Comparison of ENCODE assay signal across 21 cellular contexts in genomic region chr21:15978158-15978805, GRCh38.
DNase-seq lines count a peak whose midpoint lies in the region; ATAC-seq and TF ChIP-seq lines count a peak whose summit lies in the region.
"Had no signal": no experiment of that assay in that cellular context is flagged by ENCODE, and none has a peak within 500 bp of the region (broad histone marks: within the 10 kb centered on the region; RNA-seq: fewer than 3 reads in every experiment).

No MANE protein-coding gene starts in this region.

- no peak for TF ChIP-seq POLR2A in heart left ventricle (IDR thresholded peaks at IDR 0.05)

- ATAC-seq in heart left ventricle (no peak), left lung (peak; percentile 79)
- ATAC-seq: activated CD4-positive, CD25-positive, alpha-beta regulatory T cell treated with anti-CD3 and anti-CD28 coated beads, Interleukin-2, amount 50 U/mL, for 24 hours; esophagus mucosa; Panc1 had no signal

- TF ChIP-seq CTCF in cardiac muscle cell (IDR thresholded peaks at IDR 0.05; ENCODE audit: low read depth, low read length) (no peak), heart left ventricle (IDR thresholded peaks at IDR 0.05) (no peak), left lung (IDR thresholded peaks at IDR 0.05) (no peak)

- H3K4me1 ChIP-seq in cardiac muscle cell (ENCODE audit: low read depth) (peaks cover 18% of the 10 kb centered on the region), heart left ventricle (no peaks in the 10 kb centered on the region), left lung (no peaks in the 10 kb centered on the region)
- no peaks in the 10 kb centered on the region for H3K4me1 ChIP-seq in effector memory CD4-positive, alpha-beta T cell (ENCODE audit: control insufficient read depth, insufficient read depth, low read length, poor library complexity, severe bottlenecking)
- H3K4me1 ChIP-seq: neural progenitor cell, sigmoid colon, upper lobe of left lung had no signal

- in situ Hi-C loops in KBM-7 (cut with MboI; ENCODE audit: low pct_unique_long_range_greater_than_20kb, low sequenced_read_pairs) = no loop called here

- WGBS in heart left ventricle, 4 donors = 30 to 50% (median 41%) methylated on average over 3 of the region's 3 CpGs

- DNase-seq in cardiac muscle cell (ENCODE audit: low read depth in 1 of 2, low spot score in 1 of 2) = peak; percentile 54 to 55
- DNase-seq in heart left ventricle = no peak
- peak; percentile 52 for DNase-seq in amniotic epithelial cell (ENCODE audit: low read depth)
- DNase-seq in left lung = no peak
- no peak for DNase-seq in KBM-7
- no peak for DNase-seq in NCI-H2081 (lab: John Stamatoyannopoulos, UW)
- DNase-seq in NCI-H226 = no peak
- DNase-seq in effector memory CD4-positive, alpha-beta T cell = no peak
- DNase-seq: activated naive CD4-positive, alpha-beta T cell treated with Interleukin-2 at 50 U/mL for 16 hours; NCI-H1694 treated with DMSO at 0.1 percent for 48 hours; NCI-H69; sigmoid colon; stimulated activated CD4-positive, alpha-beta T cell treated with anti-CD3 and anti-CD28 coated beads, Interleukin-4, amount 100 ng/mL, for 4 hours; SW 1271; upper lobe of left lung had no signal

- H3K9me3 ChIP-seq in cardiac muscle cell (ENCODE audit: low read depth) (no peaks in the 10 kb centered on the region), heart left ventricle (no peaks in the 10 kb centered on the region), left lung (no peaks in the 10 kb centered on the region)
- no peaks in the 10 kb centered on the region for H3K9me3 ChIP-seq in effector memory CD4-positive, alpha-beta T cell (ENCODE audit: control insufficient read depth, low read length)
- H3K9me3 ChIP-seq: sigmoid colon, upper lobe of left lung had no signal

- H3K27ac ChIP-seq in cardiac muscle cell (peak overlapping the region; percentile 75), heart left ventricle (no peak overlapping the region), left lung (no peak overlapping the region)
- no peak overlapping the region for H3K27ac ChIP-seq in effector memory CD4-positive, alpha-beta T cell (ENCODE audit: insufficient read depth, low read length, poor library complexity, severe bottlenecking)
- H3K27ac ChIP-seq: KMS-11, neural progenitor cell, sigmoid colon, upper lobe of left lung had no signal

- intact Hi-C loops in heart left ventricle (cut with DNase I) (no loop called here), left lung (cut with DNase I) (no loop called here)

- no peaks in the 10 kb centered on the region for H3K36me3 ChIP-seq in cardiac muscle cell
- H3K36me3 ChIP-seq in heart left ventricle = no peaks in the 10 kb centered on the region
- no peaks in the 10 kb centered on the region for H3K36me3 ChIP-seq in left lung
- no peaks in the 10 kb centered on the region for H3K36me3 ChIP-seq in effector memory CD4-positive, alpha-beta T cell (ENCODE audit: control insufficient read depth, insufficient read depth, low read length)
- H3K36me3 ChIP-seq: neural progenitor cell, sigmoid colon, upper lobe of left lung had no signal

- H3K27me3 ChIP-seq in cardiac muscle cell (no peaks in the 10 kb centered on the region), heart left ventricle (no peaks in the 10 kb centered on the region), left lung (no peaks in the 10 kb centered on the region)
- no peaks in the 10 kb centered on the region for H3K27me3 ChIP-seq in effector memory CD4-positive, alpha-beta T cell (replicated peaks; ENCODE audit: control insufficient read depth, insufficient read depth, low read length, poor library complexity, severe bottlenecking)
- H3K27me3 ChIP-seq: neural progenitor cell, sigmoid colon, upper lobe of left lung had no signal

- H3K4me3 ChIP-seq in cardiac muscle cell (no peak overlapping the region), heart left ventricle (no peak overlapping the region), left lung (no peak overlapping the region)
- H3K4me3 ChIP-seq in effector memory CD4-positive, alpha-beta T cell (ENCODE audit: insufficient read depth, low read depth, low read length, poor library complexity, severe bottlenecking) = no peak overlapping the region
- H3K4me3 ChIP-seq: lung, neural progenitor cell, sigmoid colon, upper lobe of left lung had no signal

Comparison
In these comparisons a context has a peak if more than half of its experiments do, and no peak if none do; other contexts are left out.
1. DNase-seq: peak in cardiac muscle cell (2 of 2) and amniotic epithelial cell (single experiment); none in heart left ventricle (0 of 5), left lung (0 of 2), KBM-7 (single experiment), NCI-H2081 (0 of 2), NCI-H226 (single experiment) and effector memory CD4-positive, alpha-beta T cell (0 of 3).